ENCODE assay signal across 33 cellular contexts in genomic region chr13:51707468-51707867, GRCh38.
"Had no signal": no experiment of that assay in that cellular context is flagged by ENCODE, and none has a peak within 500 bp of the region (broad histone marks: within the 10 kb centered on the region; RNA-seq: fewer than 3 reads in every experiment).

No MANE protein-coding gene starts in this region.

- ATAC-seq: activated CD8-positive, alpha-beta memory T cell treated with anti-CD3 and anti-CD28 coated beads, Interleukin-2, amount 10 ng/mL, durations not matched to agents 7 days and 5 days; K562 had no signal

- H3K27ac Mint-ChIP-seq: activated CD4-positive, alpha-beta memory T cell treated with anti-CD3 and anti-CD28 coated beads, Interleukin-2, amount 10 ng/mL, durations not matched to agents 7 days and 5 days; activated CD8-positive, alpha-beta memory T cell treated with anti-CD3 and anti-CD28 coated beads, Interleukin-2, amount 10 ng/mL, durations not matched to agents 7 days and 5 days; activated naive CD8-positive, alpha-beta T cell treated with anti-CD3 and anti-CD28 coated beads for 36 hours had no signal

- H3K27me3 Mint-ChIP-seq: activated CD4-positive, alpha-beta memory T cell treated with anti-CD3 and anti-CD28 coated beads, Interleukin-2, amount 10 ng/mL, durations not matched to agents 7 days and 5 days; activated CD8-positive, alpha-beta memory T cell treated with anti-CD3 and anti-CD28 coated beads, Interleukin-2, amount 10 ng/mL, durations not matched to agents 7 days and 5 days; activated naive CD8-positive, alpha-beta T cell treated with anti-CD3 and anti-CD28 coated beads for 36 hours; central memory CD8-positive, alpha-beta T cell had no signal

- H3K4me1 ChIP-seq: ascending aorta had no signal

- H3K4me3 ChIP-seq: ascending aorta, cardiac muscle cell, K562 had no signal

- H3K4me1 Mint-ChIP-seq: activated CD4-positive, alpha-beta memory T cell treated with anti-CD3 and anti-CD28 coated beads, Interleukin-2, amount 10 ng/mL, durations not matched to agents 7 days and 5 days; activated CD8-positive, alpha-beta memory T cell treated with anti-CD3 and anti-CD28 coated beads, Interleukin-2, amount 10 ng/mL, durations not matched to agents 7 days and 5 days had no signal

- H3K27me3 ChIP-seq: ascending aorta, cardiac muscle cell had no signal

- H3K27ac ChIP-seq: ascending aorta, cardiac muscle cell, WERI-Rb-1 had no signal

- FAIRE-seq: K562 had no signal

- H3K9me3 ChIP-seq: ascending aorta had no signal

- H3K36me3 ChIP-seq: ascending aorta, cardiac muscle cell, WERI-Rb-1 had no signal

- DNase-seq: activated CD4-positive, alpha-beta memory T cell treated with anti-CD3 and anti-CD28 coated beads, Interleukin-2, amount 10 ng/mL, durations not matched to agents 7 days and 5 days; activated CD4-positive, alpha-beta T cell treated with anti-CD3 and anti-CD28 coated beads for 1 hour; activated CD4-positive, alpha-beta T cell treated with anti-CD3 and anti-CD28 coated beads for 48 hours; activated CD4-positive, CD25-positive, alpha-beta regulatory T cell; activated CD8-positive, alpha-beta memory T cell treated with anti-CD3 and anti-CD28 coated beads for 24 hours; activated CD8-positive, alpha-beta memory T cell treated with anti-CD3 and anti-CD28 coated beads, Interleukin-2, amount 10 ng/mL, durations not matched to agents 7 days and 5 days; activated CD8-positive, alpha-beta memory T cell treated with anti-CD3 and anti-CD28 coated beads, Interleukin-2, amount 50 U/mL, for 48 hours; activated effector memory CD4-positive, alpha-beta T cell treated with Interleukin-2 at 50 U/mL for 16 hours; activated naive CD4-positive, alpha-beta T cell; activated naive CD4-positive, alpha-beta T cell treated with anti-CD3 and anti-CD28 coated beads, Interleukin-2, amount 50 U/mL, for 16 hours; activated naive CD8-positive, alpha-beta T cell treated with anti-CD3 and anti-CD28 coated beads for 36 hours; activated T-cell treated with anti-CD3 and anti-CD28 coated beads, Interleukin-2, amount 50 U/mL, for 48 hours; amniotic stem cell; Kasumi-1; MM.1S; NCI-H1105; NCI-H1417 treated with DMSO at 0.1 percent for 48 hours; NCI-H2029; NCI-H345; NCI-H524 treated with DMSO at 0.1 percent for 48 hours; NCI-H748 treated with DMSO at 0.1 percent for 48 hours; NK-92 treated with Interleukin-12 subunit alpha and Interleukin-12 subunit beta, amount 100 ng/mL, for 24 hours; OCI-M1; Right ventricle myocardium superior; SW 1271; T-helper 1 cell; T-helper 2 cell; T-helper 9 cell; WERI-Rb-1 had no signal

- H3K9me3 Mint-ChIP-seq: central memory CD8-positive, alpha-beta T cell had no signal

- H3K4me3 Mint-ChIP-seq: activated CD4-positive, alpha-beta memory T cell treated with anti-CD3 and anti-CD28 coated beads, Interleukin-2, amount 10 ng/mL, durations not matched to agents 7 days and 5 days; activated CD8-positive, alpha-beta memory T cell treated with anti-CD3 and anti-CD28 coated beads, Interleukin-2, amount 10 ng/mL, durations not matched to agents 7 days and 5 days; activated naive CD8-positive, alpha-beta T cell treated with anti-CD3 and anti-CD28 coated beads for 36 hours; central memory CD8-positive, alpha-beta T cell had no signal
